ENCODE assay signal across 8 cellular contexts in the genomic region with DNA sequence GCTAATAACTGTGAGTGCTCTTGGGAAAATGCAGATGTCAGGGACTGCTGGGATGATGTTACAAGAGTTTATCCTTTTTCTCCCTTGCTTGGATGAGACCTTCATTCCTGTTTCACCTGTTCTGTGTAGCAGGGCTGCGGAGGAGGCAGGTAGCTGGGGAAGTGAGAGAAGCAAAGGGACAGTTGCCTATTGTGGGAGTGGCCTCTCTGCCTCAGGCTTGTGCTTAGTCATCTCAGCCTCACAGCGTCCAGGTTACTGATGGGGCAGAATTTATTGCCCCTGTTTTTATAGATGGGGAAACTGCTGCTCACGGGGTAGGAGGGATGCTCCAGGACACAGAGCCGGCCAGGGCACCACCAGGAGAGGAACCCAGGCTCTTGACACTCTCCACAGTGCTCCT. TPM values are rescaled to one million over a fixed set of nuclear protein-coding genes. Genes with fewer than 3 reads are reported as not detected.
DNase-seq lines count a peak whose midpoint lies in the region; ATAC-seq, FAIRE-seq and TF ChIP-seq lines count a peak whose summit lies in the region.

No MANE protein-coding gene starts in this region.

- H4K20me1 ChIP-seq in SK-N-SH (ENCODE audit: insufficient read depth) (peaks cover 48% of the 10 kb centered on the region), OCI-LY7 (ENCODE audit: insufficient read depth, low read length) (no peaks in the 10 kb centered on the region), endothelial cell of umbilical vein (replicated peaks; ENCODE audit: control insufficient read depth, extremely low read depth, insufficient read depth, low read length) (no peaks in the 10 kb centered on the region)

- no peaks in the 10 kb centered on the region for H3K9me3 ChIP-seq in SK-N-SH
- H3K9me3 ChIP-seq in OCI-LY7 (ENCODE audit: low read length), result no peaks in the 10 kb centered on the region
- no peaks in the 10 kb centered on the region for H3K9me3 ChIP-seq in endothelial cell of umbilical vein (replicated peaks; ENCODE audit: control insufficient read depth, insufficient read depth, low read length)
- no peaks in the 10 kb centered on the region for H3K9me3 ChIP-seq in pancreas

- H3K27ac ChIP-seq in SK-N-SH (ENCODE audit: low read depth in 2 of 2, low read length in 1 of 2), result peak overlapping the region in 1 of 2 experiments; percentile 86; a peak in 3 of 4 replicates
- H3K27ac ChIP-seq in OCI-LY7 (ENCODE audit: low read depth, low read length, poor library complexity, severe bottlenecking), result no peak overlapping the region
- peak overlapping the region; percentile 72 for H3K27ac ChIP-seq in endothelial cell of umbilical vein (ENCODE audit: insufficient read depth, low read depth, low read length)
- H3K27ac ChIP-seq in pancreas, result peak overlapping the region in 2 of 4 donors; percentile 91 to 95

- TF ChIP-seq EP300 in SK-N-SH (IDR thresholded peaks at IDR 0.05; ENCODE audit: borderline replicate concordance in 1 of 2, low read depth in 1 of 2, low read length in 1 of 2), result no peak

- peaks cover 62% of the 10 kb centered on the region for H3K79me2 ChIP-seq in SK-N-SH (ENCODE audit: insufficient read depth)
- H3K79me2 ChIP-seq in OCI-LY7 (ENCODE audit: insufficient read depth, low read depth, low read length), result no peaks in the 10 kb centered on the region
- peaks cover 34% of the 10 kb centered on the region for H3K79me2 ChIP-seq in endothelial cell of umbilical vein (ENCODE audit: control insufficient read depth, insufficient read depth, low read length)

- no peaks in the 10 kb centered on the region for H3K27me3 ChIP-seq in SK-N-SH (ENCODE audit: insufficient read depth)
- no peaks in the 10 kb centered on the region for H3K27me3 ChIP-seq in endothelial cell of umbilical vein (ENCODE audit: control insufficient read depth in 2 of 2, insufficient read depth in 2 of 2, low read length in 2 of 2)
- no peaks in the 10 kb centered on the region for H3K27me3 ChIP-seq in pancreas

- ATAC-seq in SK-N-SH treated with all-trans-retinoic acid at 6 μM for 48 hours (no peak), pancreas (peak; percentile 15 to 50 (median 18)), GM21381 (IDR thresholded peaks at IDR 0.05; ENCODE audit: unreplicated experiment) (no peak), HG02759 (IDR thresholded peaks at IDR 0.05; ENCODE audit: unreplicated experiment) (no peak)

- BruUV-seq in OCI-LY7 (replicated peaks; lab: Mats Ljungman, UMichigan) (no TSS peak), endothelial cell of umbilical vein (replicated peaks; lab: Mats Ljungman, UMichigan) (no TSS peak)

- FAIRE-seq in endothelial cell of umbilical vein (lab: Jason Lieb, UNC), result no peak
- FAIRE-seq in pancreas (lab: Jason Lieb, UNC), result no peak

- TF ChIP-seq POLR2A in endothelial cell of umbilical vein (IDR thresholded peaks at IDR 0.05; ENCODE audit: low read depth, low read length), result no peak

- TF ChIP-seq RAD21 in SK-N-SH (IDR thresholded peaks at IDR 0.05; ENCODE audit: low read length), result no peak

- TF ChIP-seq CTCF in SK-N-SH (IDR thresholded peaks at IDR 0.05), result no peak
- TF ChIP-seq CTCF in OCI-LY7 (conservative IDR thresholded peaks at IDR 0.05; ENCODE audit: low read length), result no peak
- no peak for TF ChIP-seq CTCF in endothelial cell of umbilical vein (IDR thresholded peaks at IDR 0.05; ENCODE audit: extremely low read depth in 1 of 2, insufficient read depth in 1 of 2, low read depth in 1 of 2, low read length in 2 of 2)
- TF ChIP-seq CTCF in pancreas (IDR thresholded peaks at IDR 0.05), result no peak

- H2AFZ ChIP-seq in SK-N-SH (ENCODE audit: low read depth), result no peak overlapping the region
- H2AFZ ChIP-seq in OCI-LY7 (ENCODE audit: low read length), result no peak overlapping the region
- H2AFZ ChIP-seq in endothelial cell of umbilical vein (ENCODE audit: low read depth, low read length), result no peak overlapping the region

- no peaks in the 10 kb centered on the region for H3K9me2 ChIP-seq in SK-N-SH
- no peaks in the 10 kb centered on the region for H3K9me2 ChIP-seq in OCI-LY7 (ENCODE audit: insufficient read depth, low read length)

- intact Hi-C loops in OCI-LY7 (cut with micrococcal nuclease; ENCODE audit: unreplicated experiment), result no loop called here
- intact Hi-C loops in endothelial cell of umbilical vein (cut with micrococcal nuclease), result loop anchor here (1.0 to 5.0 kb wide), 2 partner anchors 145 to 437 kb away; no protein-coding TSS in a partner anchor
- intact Hi-C loops in pancreas (cut with DNase I), result no loop called here

- no peaks in the 10 kb centered on the region for H3K9me1 ChIP-seq in endothelial cell of umbilical vein (replicated peaks; ENCODE audit: control insufficient read depth, extremely low read depth, insufficient read depth, low read length)

- H3K9ac ChIP-seq in SK-N-SH (peak overlapping the region; percentile 92; the same call in 1 of the 2 replicates), endothelial cell of umbilical vein (replicated peaks; ENCODE audit: extremely low read depth, insufficient read depth, low read length) (no peak overlapping the region)

- dilution Hi-C loops in endothelial cell of umbilical vein (cut with MboI; ENCODE audit: extremely low pct_ligation_motif_present, low sequenced_read_pairs), result no loop called here

- DNase-seq in SK-N-SH, result no peak
- DNase-seq in OCI-LY7 (ENCODE audit: low spot score), result no peak
- no peak for DNase-seq in endothelial cell of umbilical vein (ENCODE audit: low read depth, low spot score)
- peak in 4 of 6 donors; percentile 29 to 44 (median 40) for DNase-seq in pancreas
- no peak for DNase-seq in middle frontal gyrus (ENCODE audit: extremely low spot score, low spot score)

- H3K4me2 ChIP-seq in SK-N-SH (peak overlapping the region; percentile 91), OCI-LY7 (ENCODE audit: low read length) (peak overlapping the region; percentile 96), endothelial cell of umbilical vein (ENCODE audit: insufficient read depth, low read length) (peak overlapping the region; percentile 87)

- POLR2A ChIA-PET in SK-N-SH (lab: Yijun Ruan, JAX) (no interaction called here), OCI-LY7 (lab: Charles Lee) (interaction anchor here (1.5 to 1.7 kb wide), 2 partner anchors 15 to 45 kb away, joined by 4 read pairs; no protein-coding TSS in a partner anchor), endothelial cell of umbilical vein (lab: Charles Lee) (interaction anchor here (0.6 to 2.2 kb wide), 3 partner anchors 16 to 30 kb away, joined by 3 to 6 read pairs (median 4); no protein-coding TSS in a partner anchor)

- H3K36me3 ChIP-seq in SK-N-SH (replicated peaks in 1 of 2; ENCODE audit: control insufficient read depth in 1 of 2, insufficient read depth in 2 of 2, low read length in 1 of 2) (peaks cover 5 to 12% of the 10 kb centered on the region in 2 experiments), OCI-LY7 (ENCODE audit: insufficient read depth, low read length) (no peaks in the 10 kb centered on the region), endothelial cell of umbilical vein (ENCODE audit: control insufficient read depth in 2 of 2, extremely low read depth in 1 of 2, insufficient read depth in 2 of 2, low read length in 2 of 2) (peaks cover 0 to 4% of the 10 kb centered on the region in 2 experiments), pancreas (no peaks in the 10 kb centered on the region)

- H3K4me3 ChIP-seq in SK-N-SH (ENCODE audit: low read depth in 2 of 2, low read length in 1 of 2) (peak overlapping the region; percentile 90 to 91; a peak in 3 of 4 replicates), OCI-LY7 (ENCODE audit: low read depth, low read length, poor library complexity, severe bottlenecking) (peak overlapping the region; percentile 86), endothelial cell of umbilical vein (replicated peaks in 1 of 3; ENCODE audit: insufficient read depth in 1 of 3, low read depth in 1 of 3, low read length in 3 of 3) (peak overlapping the region in 1 of 3 experiments; percentile 87), pancreas (peak overlapping the region in 2 of 4 donors; percentile 90 to 94)

- WGBS in SK-N-SH (ENCODE audit: low lambda C conversion rate), result 58% methylated on average over 4 of the region's 4 CpGs
- WGBS in pancreas, 2 donors, result 32% methylated on average over 4 of the region's 4 CpGs

- H3K4me1 ChIP-seq in SK-N-SH (ENCODE audit: control insufficient read depth in 1 of 2, insufficient read depth in 2 of 2, low read depth in 1 of 2, low read length in 1 of 2) (peaks cover 0 to 18% of the 10 kb centered on the region in 2 experiments; a peak in 3 of 4 replicates), OCI-LY7 (ENCODE audit: insufficient read depth, low read length, poor library complexity, severe bottlenecking) (peaks cover 16% of the 10 kb centered on the region), endothelial cell of umbilical vein (ENCODE audit: control insufficient read depth, extremely low read depth, insufficient read depth, low read length) (peaks cover 21% of the 10 kb centered on the region), pancreas (peaks cover 0 to 18% (median 7%) of the 10 kb centered on the region in 3 donors)

- H3F3A ChIP-seq in SK-N-SH (replicated peaks; ENCODE audit: insufficient read depth), result peaks cover 13% of the 10 kb centered on the region

- CTCF ChIA-PET in SK-N-SH (lab: Yijun Ruan, JAX), result interaction anchor here (1.5 to 3.9 kb wide), 2 partner anchors 13 to 31 kb away, joined by 4 to 19 read pairs; no protein-coding TSS in a partner anchor
- CTCF ChIA-PET in OCI-LY7 (lab: Charles Lee; ENCODE audit: unreplicated experiment), result no interaction called here
- CTCF ChIA-PET in endothelial cell of umbilical vein (lab: Charles Lee), result interaction anchor here (1.0 to 5.7 kb wide), 5 partner anchors 11 to 219 kb away, joined by 3 to 120 read pairs (median 15); no protein-coding TSS in a partner anchor

RNA-seq across cellular contexts. Expression of a gene that starts 1.7 kb away (rescaled TPM):
- polyA plus RNA-seq in SK-N-SH (2012; rRNA removed), result 21.4 and 26.6 TPM in 2 replicates
- polyA plus RNA-seq in SK-N-SH (2012; cell fraction: cytosol; rRNA removed), result 31.2 and 37.3 TPM in 2 replicates
- 36.5 and 43.6 TPM in 2 replicates for polyA plus RNA-seq in SK-N-SH (2012; cell fraction: nucleus; rRNA removed)
- 20.2 and 27.2 TPM in 2 replicates for total RNA-seq in OCI-LY7 (2014; rRNA removed; shearing (Covaris generic))
- total RNA-seq in OCI-LY7 (2022), result 6.4 and 8.4 TPM in 2 replicates
- total RNA-seq in endothelial cell of umbilical vein, result 45.5 and 49.7 TPM in 2 replicates
- polyA plus RNA-seq in endothelial cell of umbilical vein, result 38.0 and 40.3 TPM in 2 replicates
- polyA plus RNA-seq in endothelial cell of umbilical vein (2011; cell fraction: cytosol; rRNA removed), result 32.2 and 36.7 TPM in 2 replicates
- polyA plus RNA-seq in endothelial cell of umbilical vein (2011; cell fraction: nucleus; rRNA removed), result 81.8 and 95.7 TPM in 2 replicates
- 37.6 and 39.0 TPM in 2 replicates for polyA plus RNA-seq in endothelial cell of umbilical vein (2012)
- polyA minus RNA-seq in endothelial cell of umbilical vein, result 63.3 and 77.9 TPM in 2 replicates
- 18.4 TPM for polyA minus RNA-seq in endothelial cell of umbilical vein (2011; cell fraction: cytosol; rRNA and poly(A)+ RNA removed)
- polyA minus RNA-seq in endothelial cell of umbilical vein (2011; cell fraction: nucleus; rRNA and poly(A)+ RNA removed), result 81.2 and 94.1 TPM in 2 replicates
- total RNA-seq in pancreas, result 10 to 100 TPM; 12.1 to 21.5 (median 15.3) TPM
- polyA plus RNA-seq in pancreas, result 10 to 100 TPM; 12.9 to 20.5 TPM

RNA-seq across cellular contexts. Expression of a gene that starts 43.2 kb away (rescaled TPM):
- not detected in 2 replicates for polyA plus RNA-seq in SK-N-SH (2012; rRNA removed)
- polyA plus RNA-seq in SK-N-SH (2012; cell fraction: cytosol; rRNA removed), result not detected in 2 replicates
- polyA plus RNA-seq in SK-N-SH (2012; cell fraction: nucleus; rRNA removed), result not detected in 2 replicates
- not detected in 2 replicates for total RNA-seq in OCI-LY7 (2014; rRNA removed; shearing (Covaris generic))
- total RNA-seq in OCI-LY7 (2022), result not detected in 2 replicates
- not detected in 2 replicates for total RNA-seq in endothelial cell of umbilical vein
- not detected in 2 replicates for polyA plus RNA-seq in endothelial cell of umbilical vein
- not detected in 2 replicates for polyA plus RNA-seq in endothelial cell of umbilical vein (2011; cell fraction: cytosol; rRNA removed)
- not detected in 2 replicates for polyA plus RNA-seq in endothelial cell of umbilical vein (2011; cell fraction: nucleus; rRNA removed)
- polyA plus RNA-seq in endothelial cell of umbilical vein (2012), result not detected in 2 replicates
- polyA minus RNA-seq in endothelial cell of umbilical vein, result not detected in 2 replicates
- not detected for polyA minus RNA-seq in endothelial cell of umbilical vein (2011; cell fraction: cytosol; rRNA and poly(A)+ RNA removed)
- polyA minus RNA-seq in endothelial cell of umbilical vein (2011; cell fraction: nucleus; rRNA and poly(A)+ RNA removed), result not detected in 2 replicates
- not detected for total RNA-seq in pancreas
- polyA plus RNA-seq in pancreas, result not detected

RNA-seq across cellular contexts. Expression of a gene that starts 53.7 kb away (rescaled TPM):
- polyA plus RNA-seq in SK-N-SH (2012; rRNA removed), result 70.1 and 77.6 TPM in 2 replicates
- 83.3 and 91.2 TPM in 2 replicates for polyA plus RNA-seq in SK-N-SH (2012; cell fraction: cytosol; rRNA removed)
- polyA plus RNA-seq in SK-N-SH (2012; cell fraction: nucleus; rRNA removed), result 46.4 and 50.2 TPM in 2 replicates
- 133 and 159 TPM in 2 replicates for total RNA-seq in OCI-LY7 (2014; rRNA removed; shearing (Covaris generic))
- 87.5 and 92.2 TPM in 2 replicates for total RNA-seq in OCI-LY7 (2022)
- total RNA-seq in endothelial cell of umbilical vein, result 60.3 and 63.9 TPM in 2 replicates
- 60.9 and 84.0 TPM in 2 replicates for polyA plus RNA-seq in endothelial cell of umbilical vein
- 102 and 113 TPM in 2 replicates for polyA plus RNA-seq in endothelial cell of umbilical vein (2011; cell fraction: cytosol; rRNA removed)
- polyA plus RNA-seq in endothelial cell of umbilical vein (2011; cell fraction: nucleus; rRNA removed), result 63.9 and 76.2 TPM in 2 replicates
- polyA plus RNA-seq in endothelial cell of umbilical vein (2012), result 58.7 and 60.8 TPM in 2 replicates
- 32.7 and 37.6 TPM in 2 replicates for polyA minus RNA-seq in endothelial cell of umbilical vein
- 38.1 TPM for polyA minus RNA-seq in endothelial cell of umbilical vein (2011; cell fraction: cytosol; rRNA and poly(A)+ RNA removed)
- polyA minus RNA-seq in endothelial cell of umbilical vein (2011; cell fraction: nucleus; rRNA and poly(A)+ RNA removed), result 14.9 and 15.1 TPM in 2 replicates
- total RNA-seq in pancreas, result 10 to 100 TPM; 17.0 to 23.4 (median 19.6) TPM
- polyA plus RNA-seq in pancreas, result 10 to 100 TPM; 30.3 to 36.6 TPM

Comparison
In these comparisons a context has a peak if more than half of its experiments do, and no peak if none do; other contexts are left out.
1. DNase-seq: peak in pancreas (4 of 6); none in SK-N-SH (single experiment), OCI-LY7 (single experiment), endothelial cell of umbilical vein (single experiment) and middle frontal gyrus (single experiment).
2. ATAC-seq: peak in pancreas (4 of 4); none in SK-N-SH treated with all-trans-retinoic acid at 6 μM for 48 hours (single experiment), GM21381 (single experiment) and HG02759 (single experiment).
3. Peak in every context shown above with its lines, with median percentiles within 50 percentile points of each other: H3K4me2 ChIP-seq.